8 cellular contexts compared by ENCODE assay signal in genomic region chr22:32904044-32904443, GRCh38.
DNase-seq lines count a peak whose midpoint lies in the region; ATAC-seq and TF ChIP-seq lines count a peak whose summit lies in the region.

No MANE protein-coding gene starts in this region.

- H3K27ac ChIP-seq in heart right ventricle = no peak overlapping the region
- H3K27ac ChIP-seq in transverse colon = no peak overlapping the region

- H3K27me3 ChIP-seq in heart right ventricle = no peaks in the 10 kb centered on the region
- no peaks in the 10 kb centered on the region for H3K27me3 ChIP-seq in transverse colon

- TF ChIP-seq POLR2A in transverse colon (IDR thresholded peaks at IDR 0.05) = no peak

- intact Hi-C loops in Right ventricle myocardium superior (cut with DNase I) (no loop called here), cardiac septum (cut with DNase I) (no loop called here), heart right ventricle (cut with DNase I) (no loop called here), transverse colon (cut with DNase I; ENCODE audit: low total_unique reads) (no loop called here)

- DNase-seq in Right ventricle myocardium superior = no peak
- no peak for DNase-seq in cardiac septum (ENCODE audit: low spot score)
- peak; percentile 12 for DNase-seq in RPMI8226
- peak in 1 of 2 donors; percentile 54 for DNase-seq in heart right ventricle
- peak; percentile 15 for DNase-seq in transverse colon
- DNase-seq in GM19240 (ENCODE audit: insufficient read length, low spot score) = no peak
- no peak for DNase-seq in GM20000 (ENCODE audit: low spot score)

- TF ChIP-seq EP300 in transverse colon (IDR thresholded peaks at IDR 0.05; ENCODE audit: low read depth) = no peak

- 86 to 90% methylated on average over 3 of the region's 3 CpGs for WGBS in heart right ventricle, 2 donors
- WGBS in transverse colon (ENCODE audit: low coverage in 1 of 2), 2 donors = 42 to 71% methylated on average over 3 of the region's 3 CpGs

- H3K4me1 ChIP-seq in heart right ventricle (peaks cover 0 to 10% (median 0%) of the 10 kb centered on the region in 9 donors), transverse colon (no peaks in the 10 kb centered on the region)

- H3K4me3 ChIP-seq in heart right ventricle (no peak overlapping the region), transverse colon (no peak overlapping the region)

- H3K36me3 ChIP-seq in heart right ventricle (no peaks in the 10 kb centered on the region), transverse colon (no peaks in the 10 kb centered on the region)

- no peak for TF ChIP-seq CTCF in heart right ventricle (IDR thresholded peaks at IDR 0.05)
- TF ChIP-seq CTCF in transverse colon (IDR thresholded peaks at IDR 0.05) = no peak
- TF ChIP-seq CTCF in GM20000 (IDR thresholded peaks at IDR 0.05; ENCODE audit: extremely low read depth, missing control alignments) = no peak

- in situ Hi-C loops in transverse colon (cut with MboI; ENCODE audit: low pct_ligation_motif_present in 1 of 4, low pct_unique_long_range_greater_than_20kb in 1 of 4, low sequenced_read_pairs in 3 of 4) = no loop called here

- ATAC-seq in Right ventricle myocardium superior (ENCODE audit: poor library complexity) (peak; percentile 84), heart right ventricle (peak; percentile 59 to 86 (median 81)), GM21360 (IDR thresholded peaks at IDR 0.05; ENCODE audit: unreplicated experiment) (no peak)

- H3K9me3 ChIP-seq in heart right ventricle (no peaks in the 10 kb centered on the region), transverse colon (no peaks in the 10 kb centered on the region)

Comparison
In these comparisons a context has a peak if more than half of its experiments do, and no peak if none do; other contexts are left out.
1. DNase-seq: peak in RPMI8226 (single experiment) and transverse colon (single experiment); none in Right ventricle myocardium superior (single experiment), cardiac septum (single experiment), GM19240 (single experiment) and GM20000 (single experiment).